In the genomic region with DNA sequence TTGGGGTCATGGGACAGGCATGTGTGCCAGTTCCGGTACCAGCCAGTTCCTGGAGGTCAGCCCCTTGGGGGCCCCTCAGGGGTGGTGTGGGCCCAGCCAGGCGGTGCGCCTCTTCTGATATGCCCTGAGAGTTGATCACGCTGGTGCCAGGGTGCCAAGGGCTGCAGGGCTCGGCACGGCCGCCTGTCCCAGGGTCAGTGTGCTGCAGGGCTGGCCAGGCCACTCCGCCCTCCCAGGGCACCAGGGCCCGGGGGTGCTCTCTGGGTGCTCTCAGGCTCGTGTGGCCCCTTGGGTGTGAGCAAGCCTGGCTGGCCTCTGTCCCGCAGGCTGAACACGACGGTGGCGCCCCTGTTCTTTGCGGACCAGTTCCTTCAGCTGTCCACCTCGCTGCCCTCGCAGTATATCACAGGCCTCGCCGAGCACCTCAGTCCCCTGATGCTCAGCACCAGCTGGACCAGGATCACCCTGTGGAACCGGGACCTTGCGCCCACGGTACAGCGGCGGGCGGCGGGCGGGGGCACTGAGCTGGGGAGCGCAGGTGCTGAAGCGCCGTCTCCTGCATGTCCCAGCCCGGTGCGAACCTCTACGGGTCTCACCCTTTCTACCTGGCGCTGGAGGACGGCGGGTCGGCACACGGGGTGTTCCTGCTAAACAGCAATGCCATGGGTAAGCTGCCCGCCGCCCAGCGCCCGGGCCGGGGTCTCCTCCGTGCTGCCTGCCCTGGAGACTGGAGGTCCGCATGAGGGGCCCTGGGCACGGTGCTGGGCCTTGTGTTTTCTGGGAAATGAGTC, we compare ENCODE assay signal across 19 cellular contexts. TPM values are rescaled to one million over a fixed set of nuclear protein-coding genes. Genes with fewer than 3 reads are reported as not detected.
DNase-seq lines count a peak whose midpoint lies in the region; ATAC-seq and TF ChIP-seq lines count a peak whose summit lies in the region.
"Had no signal": no experiment of that assay in that cellular context is flagged by ENCODE, and none has a peak within 500 bp of the region (broad histone marks: within the 10 kb centered on the region; RNA-seq: fewer than 3 reads in every experiment).

No MANE protein-coding gene starts in this region.

- CTCF ChIA-PET in T-cell (lab: Charles Lee) = no interaction called here

- H3K36me3 Mint-ChIP-seq in activated naive CD8-positive, alpha-beta T cell treated with anti-CD3 and anti-CD28 coated beads, Interleukin-2, amount 10 ng/mL, durations not matched to agents 7 days and 5 days = no peaks in the 10 kb centered on the region
- H3K36me3 Mint-ChIP-seq in activated naive CD8-positive, alpha-beta T cell treated with anti-CD3 and anti-CD28 coated beads for 36 hours = peaks cover 2% of the 10 kb centered on the region
- peaks cover 2% of the 10 kb centered on the region for H3K36me3 Mint-ChIP-seq in T-cell

- DNase-seq in activated naive CD8-positive, alpha-beta T cell treated with anti-CD3 and anti-CD28 coated beads, Interleukin-2, amount 10 ng/mL, durations not matched to agents 7 days and 5 days = peak; percentile 21
- no peak for DNase-seq in activated naive CD8-positive, alpha-beta T cell treated with anti-CD3 and anti-CD28 coated beads for 36 hours
- DNase-seq in mesenteric fat pad (ENCODE audit: low spot score) (peak; percentile 87), upper lobe of right lung (peak; percentile 61), inferior parietal cortex (ENCODE audit: extremely low spot score) (no peak), T-cell (no peak)
- DNase-seq: CD4-positive, alpha-beta T cell; DMS153; EL; KG1; NCI-H1105 treated with DMSO at 0.1 percent for 48 hours; NCI-H1694; NCI-H510A; NCI-H748 treated with DMSO at 0.1 percent for 48 hours; NK-92 treated with Interleukin-12 subunit alpha and Interleukin-12 subunit beta, amount 100 ng/mL, for 24 hours; Right ventricle myocardium superior had no signal

- intact Hi-C loops in upper lobe of right lung (cut with DNase I) = no loop called here

- WGBS in gastroesophageal sphincter (ENCODE audit: low coverage in 1 of 2), 2 donors = 80% methylated on average over 1 of the region's 46 CpGs

- H3K4me1 Mint-ChIP-seq in activated naive CD8-positive, alpha-beta T cell treated with anti-CD3 and anti-CD28 coated beads, Interleukin-2, amount 10 ng/mL, durations not matched to agents 7 days and 5 days = peaks cover 4% of the 10 kb centered on the region
- H3K4me1 Mint-ChIP-seq in activated naive CD8-positive, alpha-beta T cell treated with anti-CD3 and anti-CD28 coated beads for 36 hours = peaks cover 8% of the 10 kb centered on the region
- H3K4me1 Mint-ChIP-seq in T-cell = peaks cover 10 to 13% (median 11%) of the 10 kb centered on the region in 3 donors

- no peak for TF ChIP-seq POLR2A in gastroesophageal sphincter (IDR thresholded peaks at IDR 0.05)

- H3K9me3 ChIP-seq in gastroesophageal sphincter = no peaks in the 10 kb centered on the region
- no peaks in the 10 kb centered on the region for H3K9me3 ChIP-seq in upper lobe of right lung
- H3K9me3 ChIP-seq: A549 had no signal

- no peak overlapping the region for H3K4me3 ChIP-seq in gastroesophageal sphincter
- H3K4me3 ChIP-seq in upper lobe of right lung = no peak overlapping the region
- H3K4me3 ChIP-seq: A549 had no signal

- H3K36me3 ChIP-seq in gastroesophageal sphincter (peaks cover 0 to 62% of the 10 kb centered on the region in 2 donors), upper lobe of right lung (peaks cover 3% of the 10 kb centered on the region)

- POLR2A ChIA-PET in activated naive CD8-positive, alpha-beta T cell treated with anti-CD3 and anti-CD28 coated beads, Interleukin-2, amount 10 ng/mL, durations not matched to agents 7 days and 5 days (lab: Charles Lee) = no interaction called here
- POLR2A ChIA-PET in T-cell (lab: Charles Lee) = no interaction called here

- H3K27ac Mint-ChIP-seq in activated naive CD8-positive, alpha-beta T cell treated with anti-CD3 and anti-CD28 coated beads, Interleukin-2, amount 10 ng/mL, durations not matched to agents 7 days and 5 days = no peak overlapping the region
- no peak overlapping the region for H3K27ac Mint-ChIP-seq in activated naive CD8-positive, alpha-beta T cell treated with anti-CD3 and anti-CD28 coated beads for 36 hours
- H3K27ac Mint-ChIP-seq in T-cell = no peak overlapping the region
- H3K27ac Mint-ChIP-seq: CD4-positive, alpha-beta T cell had no signal

- H3K4me1 ChIP-seq in gastroesophageal sphincter (peaks cover 0 to 15% (median 2%) of the 10 kb centered on the region in 3 donors), upper lobe of right lung (peaks cover 2% of the 10 kb centered on the region)

- H3K9me3 Mint-ChIP-seq in activated naive CD8-positive, alpha-beta T cell treated with anti-CD3 and anti-CD28 coated beads, Interleukin-2, amount 10 ng/mL, durations not matched to agents 7 days and 5 days = no peaks in the 10 kb centered on the region
- H3K9me3 Mint-ChIP-seq in activated naive CD8-positive, alpha-beta T cell treated with anti-CD3 and anti-CD28 coated beads for 36 hours = no peaks in the 10 kb centered on the region
- H3K9me3 Mint-ChIP-seq in T-cell = no peaks in the 10 kb centered on the region
- H3K9me3 Mint-ChIP-seq: CD4-positive, alpha-beta T cell had no signal

- no peak for ATAC-seq in activated naive CD8-positive, alpha-beta T cell treated with anti-CD3 and anti-CD28 coated beads, Interleukin-2, amount 10 ng/mL, durations not matched to agents 7 days and 5 days (ENCODE audit: low read depth)
- ATAC-seq in gastroesophageal sphincter (peak; percentile 6), upper lobe of right lung (no peak), GM19397 (IDR thresholded peaks at IDR 0.05; ENCODE audit: unreplicated experiment) (no peak), T-cell (replicated peaks in 1 of 4) (no peak)
- ATAC-seq: A549 had no signal

- H3K4me3 Mint-ChIP-seq in activated naive CD8-positive, alpha-beta T cell treated with anti-CD3 and anti-CD28 coated beads, Interleukin-2, amount 10 ng/mL, durations not matched to agents 7 days and 5 days = no peak overlapping the region
- no peak overlapping the region for H3K4me3 Mint-ChIP-seq in activated naive CD8-positive, alpha-beta T cell treated with anti-CD3 and anti-CD28 coated beads for 36 hours
- no peak overlapping the region for H3K4me3 Mint-ChIP-seq in T-cell
- H3K4me3 Mint-ChIP-seq: CD4-positive, alpha-beta T cell had no signal

- no peaks in the 10 kb centered on the region for H3K27me3 Mint-ChIP-seq in activated naive CD8-positive, alpha-beta T cell treated with anti-CD3 and anti-CD28 coated beads, Interleukin-2, amount 10 ng/mL, durations not matched to agents 7 days and 5 days
- H3K27me3 Mint-ChIP-seq in activated naive CD8-positive, alpha-beta T cell treated with anti-CD3 and anti-CD28 coated beads for 36 hours = no peaks in the 10 kb centered on the region
- no peaks in the 10 kb centered on the region for H3K27me3 Mint-ChIP-seq in T-cell
- H3K27me3 Mint-ChIP-seq: CD4-positive, alpha-beta T cell had no signal

- H3K27ac ChIP-seq in gastroesophageal sphincter (no peak overlapping the region), upper lobe of right lung (no peak overlapping the region)
- H3K27ac ChIP-seq: A549 had no signal

- no peak for TF ChIP-seq EP300 in gastroesophageal sphincter (IDR thresholded peaks at IDR 0.05)

- TF ChIP-seq CTCF in gastroesophageal sphincter (IDR thresholded peaks at IDR 0.05) (no peak), upper lobe of right lung (IDR thresholded peaks at IDR 0.05) (no peak)

- H3K27me3 ChIP-seq in gastroesophageal sphincter (no peaks in the 10 kb centered on the region), upper lobe of right lung (no peaks in the 10 kb centered on the region)

RNA-seq across cellular contexts. Expression of gene GAA, which starts 6.0 kb away (rescaled TPM):
- 10 to 100 TPM; 41.9 to 48.9 TPM for total RNA-seq in activated naive CD8-positive, alpha-beta T cell treated with anti-CD3 and anti-CD28 coated beads, Interleukin-2, amount 10 ng/mL, durations not matched to agents 7 days and 5 days
- total RNA-seq in activated naive CD8-positive, alpha-beta T cell treated with anti-CD3 and anti-CD28 coated beads for 36 hours = 10 to 100 TPM; 39.3 to 43.9 TPM
- 10 to 100 TPM; 35.6 to 73.2 (median 47.4) TPM for total RNA-seq in gastroesophageal sphincter
- 61.4 TPM for total RNA-seq in mesenteric fat pad
- total RNA-seq in upper lobe of right lung = 99.1 TPM
- total RNA-seq in T-cell = 10 to 100 TPM; 32.0 to 47.2 (median 42.1) TPM

RNA-seq across cellular contexts. Expression of gene EIF4A3, which starts 39.5 kb away (rescaled TPM):
- total RNA-seq in activated naive CD8-positive, alpha-beta T cell treated with anti-CD3 and anti-CD28 coated beads, Interleukin-2, amount 10 ng/mL, durations not matched to agents 7 days and 5 days = 100 to 1,000 TPM; 106 to 115 TPM
- 100 to 1,000 TPM; 192 to 197 TPM for total RNA-seq in activated naive CD8-positive, alpha-beta T cell treated with anti-CD3 and anti-CD28 coated beads for 36 hours
- total RNA-seq in gastroesophageal sphincter (10 to 100 TPM; 37.9 to 61.6 (median 49.0) TPM), mesenteric fat pad (92.0 TPM), upper lobe of right lung (56.0 TPM), T-cell (100 to 1,000 TPM in 1 of 5 donors, 10 to 100 TPM in 4; 70.1 to 105 (median 71.4) TPM)

Comparison
In these comparisons a context has a peak if more than half of its experiments do, and no peak if none do; other contexts are left out.
1. DNase-seq: peak in activated naive CD8-positive, alpha-beta T cell treated with anti-CD3 and anti-CD28 coated beads, Interleukin-2, amount 10 ng/mL, durations not matched to agents 7 days and 5 days (single experiment), mesenteric fat pad (single experiment) and upper lobe of right lung (single experiment); none in activated naive CD8-positive, alpha-beta T cell treated with anti-CD3 and anti-CD28 coated beads for 36 hours (single experiment), inferior parietal cortex (single experiment) and T-cell (0 of 34).